In the genomic region with DNA sequence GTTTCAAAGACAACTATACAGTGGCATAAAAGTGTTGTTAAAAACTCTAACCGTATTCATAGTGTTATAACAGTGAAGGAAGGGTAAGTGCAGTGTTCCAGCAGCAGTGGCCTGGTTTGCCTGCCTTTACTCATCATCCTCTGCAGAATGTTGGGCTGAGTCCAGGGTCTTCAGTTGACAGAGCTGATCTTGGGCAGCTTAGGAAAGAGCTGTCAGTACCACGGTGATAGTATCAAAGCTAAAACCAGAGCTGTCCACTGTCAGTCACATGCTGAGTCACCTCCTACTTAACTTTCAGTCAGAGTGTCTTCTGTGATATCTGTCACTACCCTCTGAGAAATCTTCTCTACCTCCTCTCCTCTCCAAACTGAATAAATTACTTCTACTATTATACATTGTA, we compare ENCODE assay signal across 1 cellular context.
TF ChIP-seq lines count a peak whose summit lies in the region.

No MANE protein-coding gene starts in this region.

TF ChIP-seq in SK-N-SH, 30 proteins besides CTCF, POLR2A, EP300 and RAD21 (continued from another document):
- TF ChIP-seq RCOR1 (IDR thresholded peaks at IDR 0.05; ENCODE audit: low read length) (no peak), SMC3 (IDR thresholded peaks at IDR 0.05; ENCODE audit: low read depth, low read length) (no peak), EZH2phosphoT487 (IDR thresholded peaks at IDR 0.05; ENCODE audit: borderline replicate concordance, low read depth) (no peak), FOXJ3 (CRISPR knock-in tag; IDR thresholded peaks at IDR 0.05) (no peak), PBX3 (IDR thresholded peaks at IDR 0.05) (peak; percentile 66)
